In genomic region chr19:17556995-17557394, GRCh38 we compare ENCODE assay signal across 1 cellular context.
TF ChIP-seq lines count a peak whose summit lies in the region.

No MANE protein-coding gene starts in this region.

TF ChIP-seq in WTC11, 78 proteins besides CTCF, POLR2A, EP300 and RAD21 (continued from another document):
- TF ChIP-seq USF1 (CRISPR knock-in tag; IDR thresholded peaks at IDR 0.05) (no peak), RELA (CRISPR knock-in tag; IDR thresholded peaks at IDR 0.05; ENCODE audit: borderline replicate concordance) (no peak)
